1 cellular context compared by ENCODE assay signal in genomic region chr17:75876938-75877751, GRCh38.
TF ChIP-seq lines count a peak whose summit lies in the region.

No MANE protein-coding gene starts in this region.

TF ChIP-seq in HepG2, 621 proteins besides CTCF, POLR2A, EP300 and RAD21 (continued from another document and continues in another):
- TF ChIP-seq BATF2 (CRISPR knock-in tag; IDR thresholded peaks at IDR 0.05) (peak; percentile 19), SRSF4 (IDR thresholded peaks at IDR 0.05; ENCODE audit: low read depth, low read length, poor library complexity, severe bottlenecking) (peak; percentile 17), TOPORS (CRISPR knock-in tag; IDR thresholded peaks at IDR 0.05) (0 out of 2 replicates have a peak, but pooled peaks have one; percentile 38), ZNF652 (CRISPR knock-in tag; IDR thresholded peaks at IDR 0.05; ENCODE audit: borderline replicate concordance, low read depth) (0 out of 2 replicates have a peak, but pooled peaks have one; percentile 2), ISL2 (CRISPR knock-in tag; IDR thresholded peaks at IDR 0.05) (no peak), CHCHD3 (CRISPR knock-in tag; IDR thresholded peaks at IDR 0.05) (no peak), ZNF772 (CRISPR knock-in tag; IDR thresholded peaks at IDR 0.05) (peak; percentile 28; the same call in 1 of the 2 replicates), ATF4 (CRISPR knock-in tag; IDR thresholded peaks at IDR 0.05) (peak in 1 of 2 experiments; percentile 85; a peak in 2 of 4 replicates), MBNL3 (CRISPR knock-in tag; conservative IDR thresholded peaks at IDR 0.05) (no peak), KLF16 (CRISPR knock-in tag; IDR thresholded peaks at IDR 0.05) (peak in 1 of 2 experiments; percentile 63; a peak in 2 of 4 replicates), TBX2 (CRISPR knock-in tag; IDR thresholded peaks at IDR 0.05; ENCODE audit: borderline replicate concordance) (peak; percentile 52), TRIM22 (IDR thresholded peaks at IDR 0.05) (no peak), NFATC3 (CRISPR knock-in tag; IDR thresholded peaks at IDR 0.05) (no peak), PPARG (CRISPR knock-in tag; conservative IDR thresholded peaks at IDR 0.05) (0 out of 2 replicates have a peak, but pooled peaks have one; percentile 16), TRAFD1 (CRISPR knock-in tag; IDR thresholded peaks at IDR 0.05; ENCODE audit: borderline replicate concordance) (0 out of 2 replicates have a peak, but pooled peaks have one; percentile 13), ZNF605 (CRISPR knock-in tag; IDR thresholded peaks at IDR 0.05) (peak; percentile 45), MYPOP (CRISPR knock-in tag; IDR thresholded peaks at IDR 0.05) (peak; percentile 12; the same call in 1 of the 2 replicates), ZNF20 (CRISPR knock-in tag; IDR thresholded peaks at IDR 0.05) (peak; percentile 51; the same call in 1 of the 2 replicates), SIN3B (IDR thresholded peaks at IDR 0.05; ENCODE audit: low read length) (0 out of 2 replicates have a peak, but pooled peaks have one; percentile 7), SSRP1 (CRISPR knock-in tag; IDR thresholded peaks at IDR 0.05) (peak; percentile 79; the same call in 1 of the 2 replicates), IRF2 (CRISPR knock-in tag; IDR thresholded peaks at IDR 0.05) (peak; percentile 8; the same call in 1 of the 2 replicates), ZKSCAN1 (IDR thresholded peaks at IDR 0.05; ENCODE audit: low read length) (no peak; the same call in 1 of the 2 replicates), THAP11 (CRISPR knock-in tag; IDR thresholded peaks at IDR 0.05) (peak; percentile 26; the same call in 1 of the 2 replicates), PATZ1 (CRISPR knock-in tag; IDR thresholded peaks at IDR 0.05) (peak; percentile 87), DZIP1 (CRISPR knock-in tag; IDR thresholded peaks at IDR 0.05) (peak; percentile 85), ZBTB3 (CRISPR knock-in tag; IDR thresholded peaks at IDR 0.05; ENCODE audit: borderline replicate concordance, low read depth) (0 out of 2 replicates have a peak, but pooled peaks have one; percentile 3), MLXIP (CRISPR knock-in tag; IDR thresholded peaks at IDR 0.05; ENCODE audit: borderline replicate concordance) (no peak), ZNF557 (CRISPR knock-in tag; IDR thresholded peaks at IDR 0.05) (no peak; the same call in 1 of the 2 replicates), HOMEZ (CRISPR knock-in tag; IDR thresholded peaks at IDR 0.05; ENCODE audit: low read depth) (no peak), ZSCAN25 (CRISPR knock-in tag; IDR thresholded peaks at IDR 0.05) (no peak; the same call in 1 of the 2 replicates), RXRB (CRISPR knock-in tag; IDR thresholded peaks at IDR 0.05; ENCODE audit: borderline replicate concordance) (0 out of 2 replicates have a peak, but pooled peaks have one; percentile 18), ZBTB26 (CRISPR knock-in tag; IDR thresholded peaks at IDR 0.05; ENCODE audit: borderline replicate concordance) (peak; percentile 41), ZBTB21 (CRISPR knock-in tag; IDR thresholded peaks at IDR 0.05) (no peak), ZMYM3 (CRISPR knock-in tag; IDR thresholded peaks at IDR 0.05) (no peak), YEATS4 (CRISPR knock-in tag; IDR thresholded peaks at IDR 0.05; ENCODE audit: borderline replicate concordance) (no peak; the same call in 1 of the 2 replicates), TBX3 (IDR thresholded peaks at IDR 0.05; ENCODE audit: borderline replicate concordance) (peak; percentile 40; the same call in 1 of the 2 replicates), TSC22D2 (CRISPR knock-in tag; IDR thresholded peaks at IDR 0.05; ENCODE audit: borderline replicate concordance) (no peak), MNT (IDR thresholded peaks at IDR 0.05) (no peak), SMARCE1 (IDR thresholded peaks at IDR 0.05; ENCODE audit: borderline replicate concordance) (no peak), FOXK1 (CRISPR knock-in tag; IDR thresholded peaks at IDR 0.05; ENCODE audit: borderline replicate concordance, low read depth) (peak; percentile 13; the same call in 1 of the 2 replicates)
